14 cellular contexts compared by ENCODE assay signal in genomic region chr3:127217594-127218456, GRCh38. TPM values are rescaled to one million over a fixed set of nuclear protein-coding genes. Genes with fewer than 3 reads are reported as not detected.
DNase-seq lines count a peak whose midpoint lies in the region; ATAC-seq and TF ChIP-seq lines count a peak whose summit lies in the region.
"Had no signal": no experiment of that assay in that cellular context is flagged by ENCODE, and none has a peak within 500 bp of the region (broad histone marks: within the 10 kb centered on the region; RNA-seq: fewer than 3 reads in every experiment).

No MANE protein-coding gene starts in this region.

- 0 out of 2 replicates have a peak, but pooled peaks have one; percentile 21 for ATAC-seq in Panc1
- ATAC-seq in GM21367 (IDR thresholded peaks at IDR 0.05; ENCODE audit: unreplicated experiment) = no peak

- no peaks in the 10 kb centered on the region for H3K36me3 Mint-ChIP-seq in T-helper 2 cell treated with Interferon-gamma antibody and Interleukin-4, amounts not matched to agents 5 μg/mL and 100 μg/mL, for 36 hours (ENCODE audit: low read depth)
- H3K36me3 Mint-ChIP-seq: immature natural killer cell had no signal

- BruUV-seq in Panc1 (replicated peaks; lab: Mats Ljungman, UMichigan) = no TSS peak

- peaks cover 33% of the 10 kb centered on the region for H3K27me3 ChIP-seq in Panc1 (ENCODE audit: control insufficient read depth, insufficient read depth, low read length)
- no peaks in the 10 kb centered on the region for H3K27me3 ChIP-seq in colonic mucosa

- no peaks in the 10 kb centered on the region for H3K4me1 ChIP-seq in Panc1 (ENCODE audit: control insufficient read depth, insufficient read depth, low read length)
- no peaks in the 10 kb centered on the region for H3K4me1 ChIP-seq in colonic mucosa

- no peak overlapping the region for H3K4me3 Mint-ChIP-seq in T-helper 2 cell treated with Interferon-gamma antibody and Interleukin-4, amounts not matched to agents 5 μg/mL and 100 μg/mL, for 36 hours
- H3K4me3 Mint-ChIP-seq: IgD-negative memory B cell, immature natural killer cell had no signal

- peaks cover 8% of the 10 kb centered on the region for H3K27me3 Mint-ChIP-seq in T-helper 2 cell treated with Interferon-gamma antibody and Interleukin-4, amounts not matched to agents 5 μg/mL and 100 μg/mL, for 36 hours (ENCODE audit: low read depth)

- DNase-seq in EH (ENCODE audit: low read depth) (peak; percentile 84), H4 (ENCODE audit: low spot score) (peak; percentile 77), Panc1 (ENCODE audit: low read depth, low spot score) (no peak), myocyte (ENCODE audit: low read depth) (peak; percentile 12), colonic mucosa (no peak), kidney glomerular epithelial cell (lab: John Stamatoyannopoulos, UW) (no peak)
- no peak for DNase-seq in T-helper 2 cell treated with Interferon-gamma antibody and Interleukin-4, amounts not matched to agents 5 μg/mL and 100 μg/mL, for 36 hours (ENCODE audit: low spot score)
- DNase-seq: activated T-cell treated with anti-CD3 and anti-CD28 coated beads, Interleukin-2, amount 50 U/mL, for 1 hour; immature natural killer cell; small intestine had no signal

- no peaks in the 10 kb centered on the region for H3K9me3 Mint-ChIP-seq in T-helper 2 cell treated with Interferon-gamma antibody and Interleukin-4, amounts not matched to agents 5 μg/mL and 100 μg/mL, for 36 hours

- H3K4me1 Mint-ChIP-seq in T-helper 2 cell treated with Interferon-gamma antibody and Interleukin-4, amounts not matched to agents 5 μg/mL and 100 μg/mL, for 36 hours (ENCODE audit: low read depth) = no peaks in the 10 kb centered on the region
- H3K4me1 Mint-ChIP-seq: immature natural killer cell had no signal

- H3K27ac ChIP-seq in Panc1 (ENCODE audit: low read length) (no peak overlapping the region), colonic mucosa (no peak overlapping the region)
- H3K27ac ChIP-seq: esophagus muscularis mucosa had no signal

- in situ Hi-C loops in Panc1 (cut with HindIII; ENCODE audit: low pct_unique_long_range_greater_than_20kb, low sequenced_read_pairs) = no loop called here

- intact Hi-C loops in Panc1 (cut with micrococcal nuclease; ENCODE audit: unreplicated experiment) (no loop called here), colonic mucosa (cut with DNase I) (no loop called here)

- H3K4me3 ChIP-seq in Panc1 (ENCODE audit: low read depth in 2 of 2, low read length in 2 of 2) (no peak overlapping the region), colonic mucosa (no peak overlapping the region)
- H3K4me3 ChIP-seq: esophagus muscularis mucosa had no signal

- POLR2A ChIA-PET in Panc1 (lab: Charles Lee) = no interaction called here

- H3K9ac ChIP-seq in colonic mucosa (ENCODE audit: low read depth in 2 of 2, low read length in 2 of 2) = no peak overlapping the region

- CTCF ChIA-PET in Panc1 (lab: Charles Lee) = no interaction called here

- H3K9me3 ChIP-seq in Panc1 (ENCODE audit: control insufficient read depth, insufficient read depth, low read depth, low read length) = no peaks in the 10 kb centered on the region
- H3K9me3 ChIP-seq in colonic mucosa = no peaks in the 10 kb centered on the region
- H3K9me3 ChIP-seq: esophagus muscularis mucosa had no signal

- H3K36me3 ChIP-seq in Panc1 (ENCODE audit: control insufficient read depth, insufficient read depth, low read length) (no peaks in the 10 kb centered on the region), colonic mucosa (no peaks in the 10 kb centered on the region)
- H3K36me3 ChIP-seq: esophagus muscularis mucosa had no signal

- TF ChIP-seq CTCF in Panc1 (IDR thresholded peaks at IDR 0.05) (no peak), colonic mucosa (IDR thresholded peaks at IDR 0.05) (no peak)

- no peak overlapping the region for H3K27ac Mint-ChIP-seq in T-helper 2 cell treated with Interferon-gamma antibody and Interleukin-4, amounts not matched to agents 5 μg/mL and 100 μg/mL, for 36 hours
- H3K27ac Mint-ChIP-seq: IgD-negative memory B cell, immature natural killer cell had no signal

RNA-seq across cellular contexts. Expression of gene PRR23E, which starts 24.9 kb away (rescaled TPM):
- not detected in 2 replicates for total RNA-seq in H4 (2014; rRNA removed; shearing (Covaris generic))
- not detected for total RNA-seq in Panc1 (2021; ENCODE audit: unreplicated experiment)
- not detected for polyA plus RNA-seq in Panc1 (2012; ENCODE audit: insufficient read length)
- total RNA-seq in myocyte = not detected in 2 replicates
- not detected for polyA plus RNA-seq in myocyte (2012)
- not detected for total RNA-seq in colonic mucosa
- total RNA-seq: cardiac septum, esophagus muscularis mucosa had no signal
- polyA plus RNA-seq: IgD-negative memory B cell, immature natural killer cell, small intestine had no signal

Comparison
In these comparisons a context has a peak if more than half of its experiments do, and no peak if none do; other contexts are left out.
1. DNase-seq: peak in EH (single experiment), H4 (single experiment) and myocyte (single experiment); none in Panc1 (single experiment), colonic mucosa (single experiment), T-helper 2 cell treated with Interferon-gamma antibody and Interleukin-4, amounts not matched to agents 5 μg/mL and 100 μg/mL, for 36 hours (single experiment) and kidney glomerular epithelial cell (single experiment).